Comparison of ENCODE assay signal across 20 cellular contexts in the genomic region with DNA sequence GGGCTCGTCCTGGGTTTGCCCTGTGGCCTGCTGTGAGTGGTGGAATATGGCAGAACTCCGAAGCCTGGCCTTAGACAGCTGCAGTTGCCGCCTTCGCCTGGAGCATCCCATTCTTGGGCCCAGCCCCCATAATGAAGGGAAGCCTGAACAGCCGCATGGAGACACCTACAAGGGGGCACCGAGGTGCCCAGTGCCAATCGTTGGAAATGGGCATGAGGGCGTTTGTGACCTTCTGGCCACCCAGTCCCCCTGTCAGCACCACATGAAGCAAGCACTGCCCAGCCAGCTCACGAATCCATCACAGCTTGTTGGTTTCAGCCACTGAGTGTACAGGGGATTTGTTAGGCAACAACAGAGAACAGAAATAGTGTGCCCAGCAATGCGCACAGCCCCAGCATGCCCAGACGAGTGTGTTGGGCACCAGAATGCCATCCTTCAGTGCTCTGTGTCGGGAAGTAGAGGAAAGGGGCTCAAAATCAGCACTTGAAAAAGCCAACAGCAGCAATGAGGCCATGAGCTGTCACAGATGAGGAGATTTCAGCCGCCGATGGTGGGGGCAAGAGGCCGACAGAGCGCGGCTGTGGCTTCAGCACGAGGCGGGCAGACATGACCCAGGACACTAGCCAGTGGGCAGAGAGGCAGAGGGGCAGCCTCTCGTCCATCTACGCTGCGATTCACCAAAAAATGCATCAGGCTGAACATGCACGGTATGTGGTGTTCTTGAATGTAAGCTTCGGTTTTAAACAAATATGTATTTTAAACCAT.
DNase-seq lines count a peak whose midpoint lies in the region; ATAC-seq and TF ChIP-seq lines count a peak whose summit lies in the region.
"Had no signal": no experiment of that assay in that cellular context is flagged by ENCODE, and none has a peak within 500 bp of the region (broad histone marks: within the 10 kb centered on the region; RNA-seq: fewer than 3 reads in every experiment).

No MANE protein-coding gene starts in this region.

- intact Hi-C loops in activated T-helper 1 cell treated with anti-CD3 and anti-CD28 coated beads, Interleukin-12 subunit alpha, Interleukin-12 subunit beta, Interleukin-2, Interleukin-4 antibody, amounts not matched to agents 30 ng/mL and 10 ng/mL and 1 ng/mL, durations not matched to agents 14 hours and 24 hours and 36 hours (cut with micrococcal nuclease), result no loop called here

- H3K27ac ChIP-seq in mesenchymal stem cell (ENCODE audit: low read length, poor library complexity, severe bottlenecking), result no peak overlapping the region
- no peak overlapping the region for H3K27ac ChIP-seq in osteoblast (ENCODE audit: low read depth, low read length)
- no peak overlapping the region for H3K27ac ChIP-seq in effector memory CD4-positive, alpha-beta T cell (ENCODE audit: insufficient read depth, low read length, poor library complexity, severe bottlenecking)
- H3K27ac ChIP-seq: SJCRH30 had no signal

- H3K9ac ChIP-seq in mesenchymal stem cell (ENCODE audit: low read length), result no peak overlapping the region

- H3K27ac Mint-ChIP-seq in brain, result peak overlapping the region in 3 of 5 experiments; percentile 11 to 63 (median 55)
- H3K27ac Mint-ChIP-seq in stimulated activated naive B cell treated with anti-CD40 and anti-IgM and Interleukin-4, amounts not matched to agents 10 μg/mL and 1 μg/mL and 100 μg/mL, for 72 hours, result peak overlapping the region; percentile 56
- H3K27ac Mint-ChIP-seq in activated T-helper 1 cell treated with anti-CD3 and anti-CD28 coated beads, Interleukin-12 subunit alpha, Interleukin-12 subunit beta, Interleukin-2, Interleukin-4 antibody, amounts not matched to agents 30 ng/mL and 10 ng/mL and 1 ng/mL, durations not matched to agents 14 hours and 24 hours and 36 hours, result no peak overlapping the region
- H3K27ac Mint-ChIP-seq in activated CD4-positive, alpha-beta memory T cell treated with anti-CD3 and anti-CD28 coated beads, Interleukin-2, amount 10 ng/mL, durations not matched to agents 7 days and 5 days, result no peak overlapping the region
- H3K27ac Mint-ChIP-seq: CD4-positive, alpha-beta T cell had no signal

- peak overlapping the region; percentile 73 for H2BK15ac ChIP-seq in mesenchymal stem cell (ENCODE audit: low read depth, poor library complexity, severe bottlenecking)

- H3K4me1 Mint-ChIP-seq in brain, result peaks cover 83% of the 10 kb centered on the region
- H3K4me1 Mint-ChIP-seq in stimulated activated naive B cell treated with anti-CD40 and anti-IgM and Interleukin-4, amounts not matched to agents 10 μg/mL and 1 μg/mL and 100 μg/mL, for 72 hours, result peaks cover 26 to 28% of the 10 kb centered on the region in 2 donors
- H3K4me1 Mint-ChIP-seq in activated T-helper 1 cell treated with anti-CD3 and anti-CD28 coated beads, Interleukin-12 subunit alpha, Interleukin-12 subunit beta, Interleukin-2, Interleukin-4 antibody, amounts not matched to agents 30 ng/mL and 10 ng/mL and 1 ng/mL, durations not matched to agents 14 hours and 24 hours and 36 hours (ENCODE audit: low read depth), result peaks cover 6% of the 10 kb centered on the region
- no peaks in the 10 kb centered on the region for H3K4me1 Mint-ChIP-seq in activated CD4-positive, alpha-beta memory T cell treated with anti-CD3 and anti-CD28 coated beads, Interleukin-2, amount 10 ng/mL, durations not matched to agents 7 days and 5 days

- H4K8ac ChIP-seq in mesenchymal stem cell (ENCODE audit: low read length), result no peak overlapping the region

- H2AFZ ChIP-seq in mesenchymal stem cell (ENCODE audit: low read depth, low read length) (no peak overlapping the region), osteoblast (ENCODE audit: low read length) (no peak overlapping the region)

- TF ChIP-seq CTCF in brain (conservative IDR thresholded peaks at IDR 0.05), result no peak
- no peak for TF ChIP-seq CTCF in osteoblast (IDR thresholded peaks at IDR 0.05; ENCODE audit: extremely low read depth, low read depth, low read length)

- POLR2A ChIA-PET in activated CD4-positive, alpha-beta memory T cell treated with anti-CD3 and anti-CD28 coated beads, Interleukin-2, amount 10 ng/mL, durations not matched to agents 7 days and 5 days (lab: Charles Lee), result no interaction called here

- CTCF ChIA-PET in activated CD4-positive, alpha-beta memory T cell treated with anti-CD3 and anti-CD28 coated beads, Interleukin-2, amount 10 ng/mL, durations not matched to agents 7 days and 5 days (lab: Charles Lee), result no interaction called here

- H3K79me1 ChIP-seq in mesenchymal stem cell (replicated peaks; ENCODE audit: low read length, poor library complexity, severe bottlenecking), result peaks cover 44% of the 10 kb centered on the region

- no peak overlapping the region for H2BK120ac ChIP-seq in mesenchymal stem cell (ENCODE audit: low read depth, low read length)

- H3K4me3 ChIP-seq in mesenchymal stem cell (ENCODE audit: insufficient read depth in 1 of 2, low read depth in 1 of 2, low read length in 2 of 2) (no peak overlapping the region), osteoblast (ENCODE audit: insufficient read depth, low read length) (no peak overlapping the region)
- no peak overlapping the region for H3K4me3 ChIP-seq in effector memory CD4-positive, alpha-beta T cell (ENCODE audit: insufficient read depth, low read depth, low read length, poor library complexity, severe bottlenecking)
- H3K4me3 ChIP-seq: GM12878, K562, Peyer's patch, SJCRH30 had no signal

- peak overlapping the region in 1 of 2 experiments; percentile 2 for H3K4ac ChIP-seq in mesenchymal stem cell (ENCODE audit: low read depth in 1 of 2, low read length in 2 of 2)

- H2BK5ac ChIP-seq in mesenchymal stem cell (ENCODE audit: low read depth, low read length, poor library complexity, severe bottlenecking), result no peak overlapping the region

- DNase-seq in mesenchymal stem cell (no peak), osteoblast (ENCODE audit: insufficient read length, low spot score, missing footprints) (peak; percentile 10), NOMO-1 treated with dmso at 0.1 percent for 144 hours (lab: John Stamatoyannopoulos, UW; ENCODE audit: unreplicated experiment) (no peak)
- DNase-seq in stimulated activated naive B cell treated with anti-CD40 and anti-IgM and Interleukin-4, amounts not matched to agents 10 μg/mL and 1 μg/mL and 100 μg/mL, for 72 hours, result no peak
- no peak for DNase-seq in effector memory CD4-positive, alpha-beta T cell
- no peak for DNase-seq in activated T-helper 1 cell treated with anti-CD3 and anti-CD28 coated beads, Interleukin-12 subunit alpha, Interleukin-12 subunit beta, Interleukin-2, Interleukin-4 antibody, amounts not matched to agents 30 ng/mL and 10 ng/mL and 1 ng/mL, durations not matched to agents 14 hours and 24 hours and 36 hours (ENCODE audit: low spot score)
- DNase-seq in activated CD4-positive, alpha-beta memory T cell treated with anti-CD3 and anti-CD28 coated beads, Interleukin-2, amount 10 ng/mL, durations not matched to agents 7 days and 5 days, result no peak
- DNase-seq: Caco-2; CD4-positive, alpha-beta T cell; DND-41; NCI-H1105; NCI-H2029; NCI-H2227 treated with DMSO at 0.1 percent for 48 hours; NCI-H510A treated with DMSO at 0.1 percent for 48 hours; NCI-H748 treated with DMSO at 0.1 percent for 48 hours; Peyer's patch; SJCRH30 had no signal

- peaks cover 40% of the 10 kb centered on the region for H4K20me1 ChIP-seq in osteoblast (ENCODE audit: insufficient read depth, low read length)

- no peaks in the 10 kb centered on the region for H3K36me3 Mint-ChIP-seq in brain
- no peaks in the 10 kb centered on the region for H3K36me3 Mint-ChIP-seq in stimulated activated naive B cell treated with anti-CD40 and anti-IgM and Interleukin-4, amounts not matched to agents 10 μg/mL and 1 μg/mL and 100 μg/mL, for 72 hours
- no peaks in the 10 kb centered on the region for H3K36me3 Mint-ChIP-seq in activated T-helper 1 cell treated with anti-CD3 and anti-CD28 coated beads, Interleukin-12 subunit alpha, Interleukin-12 subunit beta, Interleukin-2, Interleukin-4 antibody, amounts not matched to agents 30 ng/mL and 10 ng/mL and 1 ng/mL, durations not matched to agents 14 hours and 24 hours and 36 hours (ENCODE audit: low read depth)
- no peaks in the 10 kb centered on the region for H3K36me3 Mint-ChIP-seq in activated CD4-positive, alpha-beta memory T cell treated with anti-CD3 and anti-CD28 coated beads, Interleukin-2, amount 10 ng/mL, durations not matched to agents 7 days and 5 days (ENCODE audit: low read depth)

- H3K14ac ChIP-seq in mesenchymal stem cell (ENCODE audit: low read length in 2 of 2), result no peak overlapping the region

- H3K9me3 Mint-ChIP-seq in brain, result no peaks in the 10 kb centered on the region
- H3K9me3 Mint-ChIP-seq in stimulated activated naive B cell treated with anti-CD40 and anti-IgM and Interleukin-4, amounts not matched to agents 10 μg/mL and 1 μg/mL and 100 μg/mL, for 72 hours, result no peaks in the 10 kb centered on the region
- no peaks in the 10 kb centered on the region for H3K9me3 Mint-ChIP-seq in activated T-helper 1 cell treated with anti-CD3 and anti-CD28 coated beads, Interleukin-12 subunit alpha, Interleukin-12 subunit beta, Interleukin-2, Interleukin-4 antibody, amounts not matched to agents 30 ng/mL and 10 ng/mL and 1 ng/mL, durations not matched to agents 14 hours and 24 hours and 36 hours
- H3K9me3 Mint-ChIP-seq in activated CD4-positive, alpha-beta memory T cell treated with anti-CD3 and anti-CD28 coated beads, Interleukin-2, amount 10 ng/mL, durations not matched to agents 7 days and 5 days, result no peaks in the 10 kb centered on the region
- H3K9me3 Mint-ChIP-seq: CD4-positive, alpha-beta T cell had no signal

- 95% methylated on average over 19 of the region's 24 CpGs for WGBS in mesenchymal stem cell

- H3K23ac ChIP-seq in mesenchymal stem cell (ENCODE audit: low read length in 2 of 2), result peak overlapping the region in 1 of 2 experiments; percentile 2

- H3K4me1 ChIP-seq in mesenchymal stem cell (ENCODE audit: control insufficient read depth, insufficient read depth, low read depth, low read length), result peaks cover 21% of the 10 kb centered on the region
- peaks cover 12% of the 10 kb centered on the region for H3K4me1 ChIP-seq in osteoblast (ENCODE audit: insufficient read depth, low read length)
- H3K4me1 ChIP-seq in effector memory CD4-positive, alpha-beta T cell (ENCODE audit: control insufficient read depth, insufficient read depth, low read length, poor library complexity, severe bottlenecking), result no peaks in the 10 kb centered on the region

- no peak overlapping the region for H3K4me3 Mint-ChIP-seq in brain
- H3K4me3 Mint-ChIP-seq in stimulated activated naive B cell treated with anti-CD40 and anti-IgM and Interleukin-4, amounts not matched to agents 10 μg/mL and 1 μg/mL and 100 μg/mL, for 72 hours, result no peak overlapping the region
- no peak overlapping the region for H3K4me3 Mint-ChIP-seq in activated T-helper 1 cell treated with anti-CD3 and anti-CD28 coated beads, Interleukin-12 subunit alpha, Interleukin-12 subunit beta, Interleukin-2, Interleukin-4 antibody, amounts not matched to agents 30 ng/mL and 10 ng/mL and 1 ng/mL, durations not matched to agents 14 hours and 24 hours and 36 hours
- no peak overlapping the region for H3K4me3 Mint-ChIP-seq in activated CD4-positive, alpha-beta memory T cell treated with anti-CD3 and anti-CD28 coated beads, Interleukin-2, amount 10 ng/mL, durations not matched to agents 7 days and 5 days
- H3K4me3 Mint-ChIP-seq: CD4-positive, alpha-beta T cell had no signal

- no peak for ATAC-seq in stimulated activated naive B cell treated with anti-CD40 and anti-IgM and Interleukin-4, amounts not matched to agents 10 μg/mL and 1 μg/mL and 100 μg/mL, for 72 hours (replicated peaks)
- ATAC-seq: GM12878, K562 had no signal

- no peak overlapping the region for H2AK5ac ChIP-seq in mesenchymal stem cell (ENCODE audit: low read length, severe bottlenecking)

- H2BK12ac ChIP-seq in mesenchymal stem cell (ENCODE audit: low read length in 2 of 2), result peak overlapping the region in 1 of 2 experiments; percentile 4

- H3K27me3 ChIP-seq in mesenchymal stem cell (ENCODE audit: control insufficient read depth in 1 of 2, insufficient read depth in 1 of 2, low read length in 2 of 2) (peaks cover 0 to 14% of the 10 kb centered on the region in 2 experiments), osteoblast (ENCODE audit: insufficient read depth, low read length) (no peaks in the 10 kb centered on the region)
- no peaks in the 10 kb centered on the region for H3K27me3 ChIP-seq in effector memory CD4-positive, alpha-beta T cell (replicated peaks; ENCODE audit: control insufficient read depth, insufficient read depth, low read length, poor library complexity, severe bottlenecking)
- H3K27me3 ChIP-seq: Peyer's patch, SJCRH30 had no signal

- H3K36me3 ChIP-seq in mesenchymal stem cell (ENCODE audit: control insufficient read depth in 1 of 2, insufficient read depth in 2 of 2, low read depth in 1 of 2, low read length in 2 of 2), result peaks cover 0 to 29% of the 10 kb centered on the region in 2 experiments
- H3K36me3 ChIP-seq in osteoblast (ENCODE audit: insufficient read depth, low read length), result peaks cover 8% of the 10 kb centered on the region
- H3K36me3 ChIP-seq in effector memory CD4-positive, alpha-beta T cell (ENCODE audit: control insufficient read depth, insufficient read depth, low read length), result no peaks in the 10 kb centered on the region
- H3K36me3 ChIP-seq: Peyer's patch, SJCRH30 had no signal

- no peaks in the 10 kb centered on the region for H3K27me3 Mint-ChIP-seq in brain
- no peaks in the 10 kb centered on the region for H3K27me3 Mint-ChIP-seq in stimulated activated naive B cell treated with anti-CD40 and anti-IgM and Interleukin-4, amounts not matched to agents 10 μg/mL and 1 μg/mL and 100 μg/mL, for 72 hours
- peaks cover 6% of the 10 kb centered on the region for H3K27me3 Mint-ChIP-seq in activated T-helper 1 cell treated with anti-CD3 and anti-CD28 coated beads, Interleukin-12 subunit alpha, Interleukin-12 subunit beta, Interleukin-2, Interleukin-4 antibody, amounts not matched to agents 30 ng/mL and 10 ng/mL and 1 ng/mL, durations not matched to agents 14 hours and 24 hours and 36 hours (ENCODE audit: insufficient read depth)
- no peaks in the 10 kb centered on the region for H3K27me3 Mint-ChIP-seq in activated CD4-positive, alpha-beta memory T cell treated with anti-CD3 and anti-CD28 coated beads, Interleukin-2, amount 10 ng/mL, durations not matched to agents 7 days and 5 days
- H3K27me3 Mint-ChIP-seq: CD4-positive, alpha-beta T cell had no signal

- peak overlapping the region; percentile 57 to 78 for H3K18ac ChIP-seq in mesenchymal stem cell (ENCODE audit: low read depth in 1 of 2, low read length in 2 of 2)

- no peak overlapping the region for H3K4me2 ChIP-seq in mesenchymal stem cell (ENCODE audit: low read length, poor library complexity, severe bottlenecking)
- no peak overlapping the region for H3K4me2 ChIP-seq in osteoblast (ENCODE audit: insufficient read depth, low read length)

- peak overlapping the region; percentile 44 for H4K91ac ChIP-seq in mesenchymal stem cell (ENCODE audit: low read length)

- H3K79me2 ChIP-seq in osteoblast (ENCODE audit: insufficient read depth, low read length), result peaks cover 40% of the 10 kb centered on the region

- no peaks in the 10 kb centered on the region for H3K9me3 ChIP-seq in mesenchymal stem cell (ENCODE audit: control insufficient read depth, low read length)
- H3K9me3 ChIP-seq in osteoblast (ENCODE audit: low read depth, low read length), result no peaks in the 10 kb centered on the region
- no peaks in the 10 kb centered on the region for H3K9me3 ChIP-seq in effector memory CD4-positive, alpha-beta T cell (ENCODE audit: control insufficient read depth, low read length)
- H3K9me3 ChIP-seq: Caco-2, Peyer's patch, SJCRH30 had no signal

Comparison
In these comparisons a context has a peak if more than half of its experiments do, and no peak if none do; other contexts are left out.
1. H3K27ac Mint-ChIP-seq: peak in brain (3 of 5) and stimulated activated naive B cell treated with anti-CD40 and anti-IgM and Interleukin-4, amounts not matched to agents 10 μg/mL and 1 μg/mL and 100 μg/mL, for 72 hours (single experiment); none in activated T-helper 1 cell treated with anti-CD3 and anti-CD28 coated beads, Interleukin-12 subunit alpha, Interleukin-12 subunit beta, Interleukin-2, Interleukin-4 antibody, amounts not matched to agents 30 ng/mL and 10 ng/mL and 1 ng/mL, durations not matched to agents 14 hours and 24 hours and 36 hours (single experiment) and activated CD4-positive, alpha-beta memory T cell treated with anti-CD3 and anti-CD28 coated beads, Interleukin-2, amount 10 ng/mL, durations not matched to agents 7 days and 5 days (single experiment).